Comparison of ENCODE assay signal across 1 cellular context in the genomic region with DNA sequence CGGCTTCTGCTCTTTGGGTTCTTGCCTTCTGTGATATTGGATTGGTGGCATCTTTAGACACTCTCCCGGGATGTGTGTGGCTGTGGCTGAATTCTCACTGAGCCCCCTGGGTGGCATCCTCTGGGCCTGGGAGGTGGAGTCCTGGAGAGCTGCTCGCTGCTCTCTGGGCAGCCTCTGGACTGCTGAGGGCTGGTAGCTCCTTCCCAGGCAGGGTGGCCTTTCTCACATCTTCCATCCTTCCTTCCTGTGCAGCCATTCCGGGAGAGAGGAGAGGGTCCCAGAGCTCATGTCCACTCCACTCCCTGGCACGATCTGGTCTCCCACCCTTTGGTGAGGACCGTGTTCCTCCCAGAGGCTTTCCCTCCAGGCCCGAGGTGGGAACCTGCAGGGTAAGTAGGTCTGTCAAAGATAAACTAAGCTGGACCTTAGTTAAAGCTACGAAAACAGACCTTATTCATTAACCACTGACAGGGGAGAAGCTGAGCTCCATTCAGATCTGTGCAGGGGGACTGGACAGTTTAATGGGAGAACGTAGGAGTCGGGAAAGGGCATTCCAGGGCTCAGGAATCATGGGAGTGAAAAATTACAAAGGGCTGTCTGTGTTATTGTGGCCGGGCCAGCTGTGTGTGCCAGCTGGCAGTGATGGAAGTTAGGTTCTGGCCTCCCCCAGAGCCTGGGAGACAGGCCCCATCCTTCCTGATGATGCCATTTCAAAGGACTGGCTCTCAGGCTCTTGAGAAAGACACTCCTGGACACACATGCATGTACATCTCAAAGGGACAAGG.
TF ChIP-seq lines count a peak whose summit lies in the region.

No MANE protein-coding gene starts in this region.

TF ChIP-seq in WTC11, 78 proteins besides CTCF, POLR2A, EP300 and RAD21 (continued from another document):
- TF ChIP-seq, protein P1, sequence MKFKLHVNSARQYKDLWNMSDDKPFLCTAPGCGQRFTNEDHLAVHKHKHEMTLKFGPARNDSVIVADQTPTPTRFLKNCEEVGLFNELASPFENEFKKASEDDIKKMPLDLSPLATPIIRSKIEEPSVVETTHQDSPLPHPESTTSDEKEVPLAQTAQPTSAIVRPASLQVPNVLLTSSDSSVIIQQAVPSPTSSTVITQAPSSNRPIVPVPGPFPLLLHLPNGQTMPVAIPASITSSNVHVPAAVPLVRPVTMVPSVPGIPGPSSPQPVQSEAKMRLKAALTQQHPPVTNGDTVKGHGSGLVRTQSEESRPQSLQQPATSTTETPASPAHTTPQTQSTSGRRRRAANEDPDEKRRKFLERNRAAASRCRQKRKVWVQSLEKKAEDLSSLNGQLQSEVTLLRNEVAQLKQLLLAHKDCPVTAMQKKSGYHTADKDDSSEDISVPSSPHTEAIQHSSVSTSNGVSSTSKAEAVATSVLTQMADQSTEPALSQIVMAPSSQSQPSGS (CRISPR knock-in tag; IDR thresholded peaks at IDR 0.05; ENCODE audit: borderline replicate concordance, low read depth), result no peak
- TF ChIP-seq NR1H2 (CRISPR knock-in tag; IDR thresholded peaks at IDR 0.05) (no peak), ZNF263 (CRISPR knock-in tag; IDR thresholded peaks at IDR 0.05; ENCODE audit: low read depth) (no peak), NR3C1 (CRISPR knock-in tag; conservative IDR thresholded peaks at IDR 0.05; ENCODE audit: low read depth) (no peak), ZNF317 (CRISPR knock-in tag; IDR thresholded peaks at IDR 0.05; ENCODE audit: borderline replicate concordance, low read depth) (no peak), E2F5 (CRISPR knock-in tag; IDR thresholded peaks at IDR 0.05) (no peak), E2F4 (CRISPR knock-in tag; IDR thresholded peaks at IDR 0.05; ENCODE audit: borderline replicate concordance, low read depth) (no peak), AFF4 (CRISPR knock-in tag; IDR thresholded peaks at IDR 0.05; ENCODE audit: borderline replicate concordance) (no peak), JUN (CRISPR knock-in tag; IDR thresholded peaks at IDR 0.05) (no peak), ZNF671 (CRISPR knock-in tag; IDR thresholded peaks at IDR 0.05) (no peak), SMAD3 (CRISPR knock-in tag; IDR thresholded peaks at IDR 0.05; ENCODE audit: borderline replicate concordance) (no peak), MLX (CRISPR knock-in tag; IDR thresholded peaks at IDR 0.05) (no peak)
- TF ChIP-seq, protein P2, sequence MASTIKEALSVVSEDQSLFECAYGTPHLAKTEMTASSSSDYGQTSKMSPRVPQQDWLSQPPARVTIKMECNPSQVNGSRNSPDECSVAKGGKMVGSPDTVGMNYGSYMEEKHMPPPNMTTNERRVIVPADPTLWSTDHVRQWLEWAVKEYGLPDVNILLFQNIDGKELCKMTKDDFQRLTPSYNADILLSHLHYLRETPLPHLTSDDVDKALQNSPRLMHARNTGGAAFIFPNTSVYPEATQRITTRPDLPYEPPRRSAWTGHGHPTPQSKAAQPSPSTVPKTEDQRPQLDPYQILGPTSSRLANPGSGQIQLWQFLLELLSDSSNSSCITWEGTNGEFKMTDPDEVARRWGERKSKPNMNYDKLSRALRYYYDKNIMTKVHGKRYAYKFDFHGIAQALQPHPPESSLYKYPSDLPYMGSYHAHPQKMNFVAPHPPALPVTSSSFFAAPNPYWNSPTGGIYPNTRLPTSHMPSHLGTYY (CRISPR knock-in tag; IDR thresholded peaks at IDR 0.05), result no peak
- TF ChIP-seq, protein P3, sequence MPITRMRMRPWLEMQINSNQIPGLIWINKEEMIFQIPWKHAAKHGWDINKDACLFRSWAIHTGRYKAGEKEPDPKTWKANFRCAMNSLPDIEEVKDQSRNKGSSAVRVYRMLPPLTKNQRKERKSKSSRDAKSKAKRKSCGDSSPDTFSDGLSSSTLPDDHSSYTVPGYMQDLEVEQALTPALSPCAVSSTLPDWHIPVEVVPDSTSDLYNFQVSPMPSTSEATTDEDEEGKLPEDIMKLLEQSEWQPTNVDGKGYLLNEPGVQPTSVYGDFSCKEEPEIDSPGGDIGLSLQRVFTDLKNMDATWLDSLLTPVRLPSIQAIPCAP (CRISPR knock-in tag; IDR thresholded peaks at IDR 0.05), result no peak
